ENCODE assay signal across 32 cellular contexts in genomic region chr2:21379140-21379539, GRCh38.
"Had no signal": no experiment of that assay in that cellular context is flagged by ENCODE, and none has a peak within 500 bp of the region (broad histone marks: within the 10 kb centered on the region; RNA-seq: fewer than 3 reads in every experiment).

No MANE protein-coding gene starts in this region.

- H3K27me3 ChIP-seq: MG63, Peyer's patch had no signal

- ATAC-seq: PC-3, SK-N-SH treated with all-trans-retinoic acid at 6 μM for 48 hours, T-cell had no signal

- H3K36me3 ChIP-seq: MG63, Peyer's patch had no signal

- DNase-seq: Kasumi-1, MG63, NCI-H1048, NCI-H1092 treated with DMSO at 0.1 percent for 48 hours, NCI-H1105 treated with DMSO at 0.1 percent for 48 hours, NCI-H1417, NCI-H1436, NCI-H146, NCI-H1694, NCI-H187, NCI-H1930, NCI-H2029 treated with DMSO at 0.1 percent for 48 hours, NCI-H2081 treated with DMSO at 0.1 percent for 48 hours, NCI-H2107, NCI-H2171, NCI-H226, NCI-H446 treated with DMSO at 0.1 percent for 48 hours, NCI-H510A, NCI-H524, NCI-H526, NCI-H69, NCI-H748 treated with DMSO at 0.1 percent for 48 hours, NCI-H82, OCI-M1, PC-3, Peyer's patch, Right ventricle myocardium superior, RPMI8226, SHP77 treated with DMSO at 0.1 percent for 48 hours, T-cell had no signal

- H3K4me3 ChIP-seq: MG63, Peyer's patch, SK-N-MC had no signal

- H3K4me1 ChIP-seq: Peyer's patch had no signal

- H3K9me3 ChIP-seq: MG63, Peyer's patch had no signal

- H3K27ac ChIP-seq: Peyer's patch, SK-N-MC had no signal
